ENCODE assay signal across 8 cellular contexts in the genomic region with DNA sequence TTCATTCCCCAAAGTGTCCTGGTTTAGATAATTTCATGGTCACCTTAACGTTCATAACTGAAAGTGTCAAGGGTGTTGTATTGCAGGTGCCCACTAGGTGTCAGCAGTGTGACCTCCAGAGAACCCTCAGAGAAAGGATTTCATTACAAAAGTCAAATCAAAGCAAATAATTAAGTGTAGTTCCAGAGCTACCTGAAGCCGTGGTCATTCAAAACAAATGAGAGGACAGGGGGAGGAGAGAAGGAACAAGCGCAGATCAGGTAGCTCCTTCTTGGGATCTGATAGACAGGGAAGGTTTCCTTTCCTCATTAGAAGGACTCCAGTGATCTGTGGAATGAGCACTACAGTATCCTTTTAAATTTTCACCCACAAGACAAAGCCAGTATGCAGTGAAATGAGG. TPM values are rescaled to one million over a fixed set of nuclear protein-coding genes. Genes with fewer than 3 reads are reported as not detected.
A peak's percentile ranks its signal among the peaks of the same experiment; 100 is the strongest.
DNase-seq lines count a peak whose midpoint lies in the region; ATAC-seq and TF ChIP-seq lines count a peak whose summit lies in the region.

SLC9A4 (plus strand) TSS at position 207 of the 400 bp plus-strand sequence. CDS start 534 bp downstream, outside the sequence.

- H3K36me3 ChIP-seq in Loucy (ENCODE audit: insufficient read depth, low read length) (no peaks in the 10 kb centered on the region), testis (ENCODE audit: low read depth, missing control alignments) (no peaks in the 10 kb centered on the region)
- no peaks in the 10 kb centered on the region for H3K36me3 ChIP-seq in naive thymus-derived CD4-positive, alpha-beta T cell (ENCODE audit: control insufficient read depth in 2 of 3, insufficient read depth in 3 of 3, low read length in 3 of 3)

- H3K4me3 ChIP-seq in Loucy (ENCODE audit: low read length, poor library complexity, severe bottlenecking) (no peak within 1 kb of the TSS), testis (no peak within 1 kb of the TSS)
- no peak within 1 kb of the TSS for H3K4me3 ChIP-seq in naive thymus-derived CD4-positive, alpha-beta T cell (ENCODE audit: low read length)

- H3K27me3 Mint-ChIP-seq in effector memory CD8-positive, alpha-beta T cell: peaks cover 34 to 51% of the 10 kb centered on the region in 2 donors
- H3K27me3 Mint-ChIP-seq in naive thymus-derived CD4-positive, alpha-beta T cell: peaks cover 16 to 55% (median 34%) of the 10 kb centered on the region in 5 donors

- ATAC-seq in GM19351 (IDR thresholded peaks at IDR 0.05; ENCODE audit: unreplicated experiment): peak; percentile 75
- peak; percentile 63 for ATAC-seq in effector memory CD8-positive, alpha-beta T cell (replicated peaks)
- peak; percentile 60 for ATAC-seq in naive thymus-derived CD4-positive, alpha-beta T cell

- no peak for TF ChIP-seq POLR2A in testis (IDR thresholded peaks at IDR 0.05)

- POLR2A ChIA-PET in naive thymus-derived CD4-positive, alpha-beta T cell (lab: Charles Lee): no interaction called here

- no peaks in the 10 kb centered on the region for H4K20me1 ChIP-seq in Loucy (ENCODE audit: insufficient read depth, low read length, poor library complexity, severe bottlenecking)

- no peaks in the 10 kb centered on the region for H3F3A ChIP-seq in Loucy (ENCODE audit: low read depth)

- H2AFZ ChIP-seq in Loucy (ENCODE audit: low read length): peak within 1 kb of the TSS; percentile 72; the same call in 1 of the 2 replicates

- H3K79me2 ChIP-seq in Loucy (ENCODE audit: insufficient read depth, low read length): no peaks in the 10 kb centered on the region

- TF ChIP-seq CTCF in Loucy (conservative IDR thresholded peaks at IDR 0.05; ENCODE audit: low read length) (peak; percentile 97), testis (IDR thresholded peaks at IDR 0.05) (peak; percentile 44 to 75 (median 69))

- H3K9me2 ChIP-seq in Loucy (replicated peaks; ENCODE audit: low read depth, low read length): no peaks in the 10 kb centered on the region

- H3K27ac ChIP-seq in naive thymus-derived CD4-positive, alpha-beta T cell (ENCODE audit: low read depth, low read length): no peak within 1 kb of the TSS
- H3K27ac ChIP-seq in testis: no peak within 1 kb of the TSS

- H3K9me3 Mint-ChIP-seq in effector memory CD8-positive, alpha-beta T cell: peaks cover 5 to 10% of the 10 kb centered on the region in 2 donors
- H3K9me3 Mint-ChIP-seq in naive thymus-derived CD4-positive, alpha-beta T cell: peaks cover 0 to 21% (median 13%) of the 10 kb centered on the region in 11 donors

- H3K4me1 ChIP-seq in Loucy (ENCODE audit: insufficient read depth, low read length, poor library complexity, severe bottlenecking) (no peaks in the 10 kb centered on the region), testis (no peaks in the 10 kb centered on the region)
- H3K4me1 ChIP-seq in naive thymus-derived CD4-positive, alpha-beta T cell (ENCODE audit: control insufficient read depth in 2 of 2, insufficient read depth in 2 of 2, low read length in 2 of 2): no peaks in the 10 kb centered on the region

- H3K9me3 ChIP-seq in Loucy (ENCODE audit: insufficient read depth, low read depth, low read length): no peaks in the 10 kb centered on the region
- no peaks in the 10 kb centered on the region for H3K9me3 ChIP-seq in naive thymus-derived CD4-positive, alpha-beta T cell (ENCODE audit: control insufficient read depth in 2 of 3, low read length in 3 of 3)
- H3K9me3 ChIP-seq in testis: no peaks in the 10 kb centered on the region

- DNase-seq in DMS153 (lab: John Stamatoyannopoulos, UW) (peak; percentile 26), testis (peak; percentile 74), NCI-H1092 treated with DMSO at 0.1 percent for 48 hours (lab: John Stamatoyannopoulos, UW) (no peak)
- peak; percentile 20 for DNase-seq in activated CD4-positive, alpha-beta T cell treated with anti-CD3 and anti-CD28 coated beads for 1 hour
- DNase-seq in effector memory CD8-positive, alpha-beta T cell: peak; percentile 45 to 54 (median 45)
- DNase-seq in naive thymus-derived CD4-positive, alpha-beta T cell: peak in 6 of 9 donors; percentile 27 to 45 (median 36)

- H3K27me3 ChIP-seq in Loucy (ENCODE audit: insufficient read depth, low read length, poor library complexity, severe bottlenecking) (no peaks in the 10 kb centered on the region), testis (no peaks in the 10 kb centered on the region)
- no peaks in the 10 kb centered on the region for H3K27me3 ChIP-seq in naive thymus-derived CD4-positive, alpha-beta T cell (ENCODE audit: control insufficient read depth in 2 of 2, insufficient read depth in 2 of 2, low read length in 2 of 2)

- H3K36me3 Mint-ChIP-seq in effector memory CD8-positive, alpha-beta T cell (ENCODE audit: insufficient read depth): no peaks in the 10 kb centered on the region
- H3K36me3 Mint-ChIP-seq in naive thymus-derived CD4-positive, alpha-beta T cell: peaks cover 0 to 9% (median 0%) of the 10 kb centered on the region in 5 donors

- H3K27ac Mint-ChIP-seq in effector memory CD8-positive, alpha-beta T cell: no peak within 1 kb of the TSS
- no peak within 1 kb of the TSS for H3K27ac Mint-ChIP-seq in naive thymus-derived CD4-positive, alpha-beta T cell

- no peaks in the 10 kb centered on the region for H3K4me1 Mint-ChIP-seq in effector memory CD8-positive, alpha-beta T cell (ENCODE audit: low read depth in 2 of 2)
- H3K4me1 Mint-ChIP-seq in naive thymus-derived CD4-positive, alpha-beta T cell: no peaks in the 10 kb centered on the region

- intact Hi-C loops in naive thymus-derived CD4-positive, alpha-beta T cell (cut with micrococcal nuclease): loop anchor here (1.0 to 5.0 kb wide), 5 partner anchors 120 to 334 kb away; no protein-coding TSS in a partner anchor
- intact Hi-C loops in testis (cut with DNase I; ENCODE audit: low total_unique reads): no loop called here

- CTCF ChIA-PET in naive thymus-derived CD4-positive, alpha-beta T cell (lab: Charles Lee): interaction anchor here (0.7 to 1.8 kb wide), 6 partner anchors 10 to 239 kb away, joined by 3 to 12 read pairs (median 4); no protein-coding TSS in a partner anchor

- WGBS in testis, 2 donors: 6 to 19% methylated on average over 3 of the region's 3 CpGs

- H3K4me3 Mint-ChIP-seq in effector memory CD8-positive, alpha-beta T cell: no peak within 1 kb of the TSS
- no peak within 1 kb of the TSS for H3K4me3 Mint-ChIP-seq in naive thymus-derived CD4-positive, alpha-beta T cell

- H3K9ac ChIP-seq in Loucy (ENCODE audit: low read depth, low read length, poor library complexity, severe bottlenecking): no peak within 1 kb of the TSS

- H3K4me2 ChIP-seq in Loucy (ENCODE audit: low read depth, low read length, poor library complexity, severe bottlenecking): peak within 1 kb of the TSS; percentile 5

RNA-seq across cellular contexts. Expression of gene SLC9A4, which starts in this region (rescaled TPM):
- total RNA-seq in naive thymus-derived CD4-positive, alpha-beta T cell: under 1 TPM; 0.05 to 0.15 (median 0.08) TPM
- polyA plus RNA-seq in naive thymus-derived CD4-positive, alpha-beta T cell: not detected
- under 1 TPM; 0.31 to 0.81 TPM for total RNA-seq in testis
- polyA plus RNA-seq in testis (ENCODE audit: insufficient read depth, low read depth, low replicate concordance): 0.34 TPM

Comparison
In these comparisons a context has a peak if more than half of its experiments do, and no peak if none do; other contexts are left out.
1. Peak in DNase-seq and ATAC-seq in naive thymus-derived CD4-positive, alpha-beta T cell; RNA of the gene not detected or under 1 TPM.
2. Peak in DNase-seq in testis; RNA of the gene not detected or under 1 TPM.